32 cellular contexts compared by ENCODE assay signal in genomic region chr17:74448774-74449173, GRCh38. TPM values are rescaled to one million over a fixed set of nuclear protein-coding genes. Genes with fewer than 3 reads are reported as not detected.
DNase-seq lines count a peak whose midpoint lies in the region; ATAC-seq, FAIRE-seq and TF ChIP-seq lines count a peak whose summit lies in the region.
"Had no signal": no experiment of that assay in that cellular context is flagged by ENCODE, and none has a peak within 500 bp of the region (broad histone marks: within the 10 kb centered on the region; RNA-seq: fewer than 3 reads in every experiment).

No MANE protein-coding gene starts in this region.

- TF ChIP-seq CTCF in liver (IDR thresholded peaks at IDR 0.05; ENCODE audit: low read depth, low read length, missing input control) (no peak), HepG2 (CRISPR knock-in tag; IDR thresholded peaks at IDR 0.05) (no peak), right lobe of liver (IDR thresholded peaks at IDR 0.05) (no peak), testis (IDR thresholded peaks at IDR 0.05) (no peak)

- peaks cover 2% of the 10 kb centered on the region for H3K79me2 ChIP-seq in HepG2 (ENCODE audit: insufficient read depth, low read length)

- H3K27ac ChIP-seq in liver (ENCODE audit: low read depth in 1 of 2, low read length in 2 of 2) (peak overlapping the region; percentile 71 to 76), HepG2 (ENCODE audit: extremely low read length, insufficient read depth, low read length) (no peak overlapping the region), right lobe of liver (peak overlapping the region in 2 of 3 donors; percentile 57 to 99), testis (peak overlapping the region; percentile 72 to 85)
- H3K27ac ChIP-seq in CD4-positive, alpha-beta memory T cell (ENCODE audit: low read depth, low read length): no peak overlapping the region
- H3K27ac ChIP-seq: A549, epithelial cell of prostate, PC-9 had no signal

- TF ChIP-seq EP300 in HepG2 (IDR thresholded peaks at IDR 0.05; ENCODE audit: low read depth in 2 of 2, low read length in 2 of 2): no peak
- no peak for TF ChIP-seq EP300 in HepG2 (CRISPR knock-in tag; IDR thresholded peaks at IDR 0.05; ENCODE audit: borderline replicate concordance)

- no peak for TF ChIP-seq RAD21 in liver (IDR thresholded peaks at IDR 0.05)
- TF ChIP-seq RAD21 in HepG2 (CRISPR knock-in tag; IDR thresholded peaks at IDR 0.05): no peak

- no peak for FAIRE-seq in HepG2 (lab: Jason Lieb, UNC)
- FAIRE-seq: A549, H54, HTR-8/SVneo, urothelium cell line had no signal

- no peak overlapping the region for H3K4me2 ChIP-seq in HepG2 (ENCODE audit: low read depth, low read length)
- H3K4me2 ChIP-seq: A549, PC-9, smooth muscle cell had no signal

- in situ Hi-C loops in HepG2 (cut with HindIII; ENCODE audit: extremely low pct_ligation_motif_present, low pct_unique_long_range_greater_than_20kb): loop anchor here (25.0 kb wide), 2 partner anchors 661 to 1161 kb away; no protein-coding TSS in a partner anchor

- TF ChIP-seq POLR2A in HepG2 (IDR thresholded peaks at IDR 0.05; ENCODE audit: insufficient read depth in 1 of 2, low read depth in 2 of 2, low read length in 2 of 2) (no peak), right lobe of liver (IDR thresholded peaks at IDR 0.05) (no peak), testis (IDR thresholded peaks at IDR 0.05) (no peak)

- H3K27me3 ChIP-seq in liver (ENCODE audit: control insufficient read depth in 4 of 4, insufficient read depth in 4 of 4, low read length in 3 of 4) (no peaks in the 10 kb centered on the region), HepG2 (ENCODE audit: control insufficient read depth in 1 of 2, insufficient read depth in 2 of 2, low read length in 2 of 2) (no peaks in the 10 kb centered on the region), right lobe of liver (no peaks in the 10 kb centered on the region), testis (no peaks in the 10 kb centered on the region)
- H3K27me3 ChIP-seq in CD4-positive, alpha-beta memory T cell (ENCODE audit: insufficient read depth, low read length): no peaks in the 10 kb centered on the region
- H3K27me3 ChIP-seq: MG63 had no signal

- H3K9me3 ChIP-seq in liver (ENCODE audit: control insufficient read depth in 4 of 4, low read length in 3 of 4): no peaks in the 10 kb centered on the region
- H3K9me3 ChIP-seq in HepG2 (ENCODE audit: low read length): no peaks in the 10 kb centered on the region
- no peaks in the 10 kb centered on the region for H3K9me3 ChIP-seq in right lobe of liver
- H3K9me3 ChIP-seq in testis: no peaks in the 10 kb centered on the region
- H3K9me3 ChIP-seq in CD4-positive, alpha-beta memory T cell (ENCODE audit: control insufficient read depth in 1 of 2, low read length in 2 of 2): no peaks in the 10 kb centered on the region
- H3K9me3 ChIP-seq: A549, MG63 had no signal

- BruUV-seq in HepG2 (replicated peaks; lab: Mats Ljungman, UMichigan): no TSS peak

- no peak for ATAC-seq in HepG2
- no peak for ATAC-seq in right lobe of liver
- ATAC-seq in GM19467 (IDR thresholded peaks at IDR 0.05; ENCODE audit: unreplicated experiment): no peak
- no peak for ATAC-seq in activated CD8-positive, alpha-beta memory T cell treated with anti-CD3 and anti-CD28 coated beads, Interleukin-2, amount 10 ng/mL, durations not matched to agents 7 days and 5 days
- ATAC-seq: A549; activated T-cell treated with anti-CD3 and anti-CD28 coated beads, Interleukin-2, amount 50 U/mL, for 4 hours had no signal

- H3K4me3 ChIP-seq in liver (ENCODE audit: low read depth in 1 of 3, low read length in 3 of 3) (no peak overlapping the region), HepG2 (replicated peaks in 1 of 3; ENCODE audit: insufficient read depth in 1 of 3, low read depth in 2 of 3, low read length in 3 of 3) (no peak overlapping the region), right lobe of liver (no peak overlapping the region), testis (no peak overlapping the region)
- H3K4me3 ChIP-seq in CD4-positive, alpha-beta memory T cell (ENCODE audit: low read length in 2 of 2): no peak overlapping the region
- H3K4me3 ChIP-seq: A549, MG63, PC-9, smooth muscle cell had no signal

- no peaks in the 10 kb centered on the region; the same call in 1 of the 2 replicates for H4K20me1 ChIP-seq in HepG2 (ENCODE audit: insufficient read depth, low read length)

- DNase-seq in HepG2 (ENCODE audit: low spot score): no peak
- no peak for DNase-seq in right lobe of liver
- no peak for DNase-seq in testis
- no peak for DNase-seq in T1000 (lab: John Stamatoyannopoulos, UW)
- DNase-seq in activated CD8-positive, alpha-beta memory T cell treated with anti-CD3 and anti-CD28 coated beads, Interleukin-2, amount 10 ng/mL, durations not matched to agents 7 days and 5 days: no peak
- no peak for DNase-seq in CD4-positive, alpha-beta memory T cell
- DNase-seq: activated CD4-positive, alpha-beta T cell treated with anti-CD3 and anti-CD28 coated beads, Interleukin-2, amount 10 ng/mL, durations not matched to agents 7 days and 5 days; activated gamma-delta T cell treated with Interleukin-2 at 50 U/mL for 16 hours; activated T-cell treated with anti-CD3 and anti-CD28 coated beads, Interleukin-2, amount 50 U/mL, for 4 hours; DMS153; effector CD8-positive, alpha-beta T cell; GDM1; head of caudate nucleus; KG1; mesendoderm; MG63; NCI-H1105 treated with DMSO at 0.1 percent for 48 hours; NCI-H2029; NCI-H526; PC-9; SHP77 treated with DMSO at 0.1 percent for 48 hours; stimulated activated CD4-positive, alpha-beta T cell treated with anti-CD3 and anti-CD28 coated beads, Interleukin-2, amount 100 ng/mL, for 24 hours had no signal

- H3K27me3 Mint-ChIP-seq in activated CD8-positive, alpha-beta memory T cell treated with anti-CD3 and anti-CD28 coated beads, Interleukin-2, amount 10 ng/mL, durations not matched to agents 7 days and 5 days: peaks cover 15% of the 10 kb centered on the region
- no peaks in the 10 kb centered on the region for H3K27me3 Mint-ChIP-seq in CD4-positive, alpha-beta memory T cell
- H3K27me3 Mint-ChIP-seq: brain had no signal

- H3K4me1 Mint-ChIP-seq in activated CD8-positive, alpha-beta memory T cell treated with anti-CD3 and anti-CD28 coated beads, Interleukin-2, amount 10 ng/mL, durations not matched to agents 7 days and 5 days: peaks cover 24% of the 10 kb centered on the region
- H3K4me1 Mint-ChIP-seq in CD4-positive, alpha-beta memory T cell: peaks cover 5 to 17% (median 11%) of the 10 kb centered on the region in 4 donors

- POLR2A ChIA-PET in HepG2 (lab: Yijun Ruan, JAX): interaction anchor here (2.6 kb wide), 1 partner anchor 18 kb away, joined by 13 read pairs; no protein-coding TSS in a partner anchor
- POLR2A ChIA-PET in CD4-positive, alpha-beta memory T cell (lab: Charles Lee; ENCODE audit: partially characterized antibody): no interaction called here

- H3K4me3 Mint-ChIP-seq in activated CD8-positive, alpha-beta memory T cell treated with anti-CD3 and anti-CD28 coated beads, Interleukin-2, amount 10 ng/mL, durations not matched to agents 7 days and 5 days: no peak overlapping the region
- H3K4me3 Mint-ChIP-seq in CD4-positive, alpha-beta memory T cell: no peak overlapping the region
- H3K4me3 Mint-ChIP-seq: activated CD4-positive, alpha-beta T cell treated with anti-CD3 and anti-CD28 coated beads, Interleukin-2, amount 10 ng/mL, durations not matched to agents 7 days and 5 days; activated T-cell treated with anti-CD3 and anti-CD28 coated beads, Interleukin-2, amount 50 U/mL, for 4 hours; brain had no signal

- H3K27ac Mint-ChIP-seq in activated CD8-positive, alpha-beta memory T cell treated with anti-CD3 and anti-CD28 coated beads, Interleukin-2, amount 10 ng/mL, durations not matched to agents 7 days and 5 days: no peak overlapping the region
- H3K27ac Mint-ChIP-seq in CD4-positive, alpha-beta memory T cell: no peak overlapping the region
- H3K27ac Mint-ChIP-seq: activated CD4-positive, alpha-beta T cell treated with anti-CD3 and anti-CD28 coated beads, Interleukin-2, amount 10 ng/mL, durations not matched to agents 7 days and 5 days; brain had no signal

- H3K9ac ChIP-seq in liver (ENCODE audit: low read depth in 1 of 2, low read length in 2 of 2) (no peak overlapping the region), HepG2 (ENCODE audit: insufficient read depth, low read depth, low read length) (no peak overlapping the region)

- intact Hi-C loops in HepG2 (cut with micrococcal nuclease; ENCODE audit: unreplicated experiment): no loop called here
- intact Hi-C loops in right lobe of liver (cut with DNase I): no loop called here
- intact Hi-C loops in testis (cut with DNase I; ENCODE audit: low total_unique reads): no loop called here
- intact Hi-C loops in CD4-positive, alpha-beta memory T cell (cut with micrococcal nuclease): no loop called here

- WGBS in liver: 56% methylated on average over 8 of the region's 8 CpGs
- 87% methylated on average over 8 of the region's 8 CpGs for WGBS in HepG2 (ENCODE audit: low lambda C conversion rate)
- WGBS in right lobe of liver (ENCODE audit: insufficient coverage, low coverage, low lambda C conversion rate, missing lambda C conversion rate): 30% methylated on average over 6 of the region's 8 CpGs
- WGBS in testis, 2 donors: 68 to 86% methylated on average over 8 of the region's 8 CpGs

- H3K36me3 ChIP-seq in liver (ENCODE audit: control insufficient read depth in 4 of 4, insufficient read depth in 3 of 4, low read depth in 1 of 4, low read length in 3 of 4) (peaks cover 0 to 2% (median 0%) of the 10 kb centered on the region in 4 donors), HepG2 (replicated peaks in 1 of 2; ENCODE audit: control insufficient read depth in 1 of 2, insufficient read depth in 2 of 2, low read length in 2 of 2) (peaks cover 22 to 41% of the 10 kb centered on the region in 2 experiments), right lobe of liver (peaks cover 0 to 4% (median 0%) of the 10 kb centered on the region in 4 donors), testis (ENCODE audit: low read depth, missing control alignments) (no peaks in the 10 kb centered on the region)
- no peaks in the 10 kb centered on the region for H3K36me3 ChIP-seq in CD4-positive, alpha-beta memory T cell (ENCODE audit: insufficient read depth, low read length)
- H3K36me3 ChIP-seq: MG63 had no signal

- no peaks in the 10 kb centered on the region for H3K36me3 Mint-ChIP-seq in activated CD8-positive, alpha-beta memory T cell treated with anti-CD3 and anti-CD28 coated beads, Interleukin-2, amount 10 ng/mL, durations not matched to agents 7 days and 5 days
- H3K36me3 Mint-ChIP-seq in CD4-positive, alpha-beta memory T cell: no peaks in the 10 kb centered on the region

- no peak overlapping the region for H2AFZ ChIP-seq in HepG2 (ENCODE audit: low read length)
- H2AFZ ChIP-seq: PC-9 had no signal

- no peaks in the 10 kb centered on the region for H3K9me3 Mint-ChIP-seq in activated CD8-positive, alpha-beta memory T cell treated with anti-CD3 and anti-CD28 coated beads, Interleukin-2, amount 10 ng/mL, durations not matched to agents 7 days and 5 days (ENCODE audit: low read depth)
- H3K9me3 Mint-ChIP-seq in CD4-positive, alpha-beta memory T cell: no peaks in the 10 kb centered on the region
- H3K9me3 Mint-ChIP-seq: activated CD4-positive, alpha-beta T cell treated with anti-CD3 and anti-CD28 coated beads, Interleukin-2, amount 10 ng/mL, durations not matched to agents 7 days and 5 days; activated T-cell treated with anti-CD3 and anti-CD28 coated beads, Interleukin-2, amount 50 U/mL, for 4 hours; brain had no signal

- CTCF ChIA-PET in HepG2 (lab: Yijun Ruan, JAX; ENCODE audit: low intra/inter-chr PET ratio, low total read pairs): no interaction called here
- CTCF ChIA-PET in activated CD8-positive, alpha-beta memory T cell treated with anti-CD3 and anti-CD28 coated beads, Interleukin-2, amount 10 ng/mL, durations not matched to agents 7 days and 5 days (lab: Charles Lee): interaction anchor here (1.8 to 2.1 kb wide), 3 partner anchors 9 to 80 kb away, joined by 4 to 10 read pairs (median 5); no protein-coding TSS in a partner anchor
- CTCF ChIA-PET in CD4-positive, alpha-beta memory T cell (lab: Charles Lee; ENCODE audit: partially characterized antibody): interaction anchor here (1.9 to 2.0 kb wide), 2 partner anchors 9 to 81 kb away, joined by 8 read pairs; no protein-coding TSS in a partner anchor

- peaks cover 28 to 92% (median 82%) of the 10 kb centered on the region in 4 donors for H3K4me1 ChIP-seq in liver (ENCODE audit: control insufficient read depth in 4 of 4, insufficient read depth in 4 of 4, low read length in 3 of 4)
- peaks cover 32% of the 10 kb centered on the region for H3K4me1 ChIP-seq in HepG2 (ENCODE audit: insufficient read depth, low read length)
- H3K4me1 ChIP-seq in right lobe of liver: peaks cover 0 to 95% (median 45%) of the 10 kb centered on the region in 4 donors
- H3K4me1 ChIP-seq in testis: peaks cover 57% of the 10 kb centered on the region
- peaks cover 18% of the 10 kb centered on the region for H3K4me1 ChIP-seq in CD4-positive, alpha-beta memory T cell (ENCODE audit: insufficient read depth, low read length)

RNA-seq across cellular contexts. Expression of gene GPRC5C, which starts 16.9 kb away (rescaled TPM):
- total RNA-seq in liver (10 to 100 TPM; 34.2 to 86.3 TPM), HepG2 (2016; rRNA removed; fragmentation: Illumina TruSeq; extraction: Trizol) (44.8 and 85.6 TPM in 2 replicates), right lobe of liver (100 to 1,000 TPM; 120 to 215 (median 131) TPM), testis (10 to 100 TPM in 1 of 2 donors, 1 to 10 TPM in 1; 6.8 to 19.0 TPM)
- polyA plus RNA-seq in liver (100 to 1,000 TPM; 153 to 195 TPM), HepG2 (2011; rRNA removed) (300 and 407 TPM in 2 replicates), testis (ENCODE audit: insufficient read depth, low read depth, low replicate concordance) (14.1 TPM)
- 30.8 and 32.3 TPM in 2 replicates for total RNA-seq in HepG2 (2016; cell fraction: cytosol; rRNA removed; fragmentation: Illumina TruSeq; extraction: Trizol; ENCODE audit: low read depth)
- total RNA-seq in HepG2 (2016; cell fraction: insoluble cytoplasmic fraction; rRNA removed; fragmentation: Illumina TruSeq; extraction: Trizol): 41.2 and 86.3 TPM in 2 replicates
- 50.5 and 55.5 TPM in 2 replicates for total RNA-seq in HepG2 (2016; cell fraction: membrane; rRNA removed; fragmentation: Illumina TruSeq; extraction: Trizol)
- 73.7 and 80.6 TPM in 2 replicates for total RNA-seq in HepG2 (2016; cell fraction: nucleus; rRNA removed; fragmentation: Illumina TruSeq; extraction: Trizol)
- polyA plus RNA-seq in HepG2 (2011; cell fraction: cytosol; rRNA removed): 276 and 424 TPM in 2 replicates
- 354 and 357 TPM in 2 replicates for polyA plus RNA-seq in HepG2 (2011; cell fraction: nucleus; rRNA removed)
- polyA plus RNA-seq in HepG2 (2012): 111 and 131 TPM in 2 replicates
- polyA plus RNA-seq in HepG2 (2016; cell fraction: cytosol; fragmentation: Illumina TruSeq; extraction: Trizol; ENCODE audit: low read depth): 29.5 and 34.4 TPM in 2 replicates
- polyA plus RNA-seq in HepG2 (2016; cell fraction: insoluble cytoplasmic fraction; fragmentation: Illumina TruSeq; extraction: Trizol; ENCODE audit: low read depth): 42.9 and 43.8 TPM in 2 replicates
- 36.0 and 48.1 TPM in 2 replicates for polyA plus RNA-seq in HepG2 (2016; cell fraction: membrane; fragmentation: Illumina TruSeq; extraction: Trizol; ENCODE audit: low read depth)
- 131 and 142 TPM in 2 replicates for polyA plus RNA-seq in HepG2 (2016; cell fraction: nucleus; fragmentation: Illumina TruSeq; extraction: Trizol; ENCODE audit: insufficient read depth, low read depth)
- polyA minus RNA-seq in HepG2 (2011; rRNA and poly(A)+ RNA removed; ENCODE audit: low replicate concordance): 39.8 and 712 TPM in 2 replicates
- polyA minus RNA-seq in HepG2 (2011; cell fraction: cytosol; rRNA and poly(A)+ RNA removed): 209 and 211 TPM in 2 replicates
- polyA minus RNA-seq in HepG2 (2011; cell fraction: nucleus; rRNA and poly(A)+ RNA removed): 108 and 116 TPM in 2 replicates
- total RNA-seq in activated CD8-positive, alpha-beta memory T cell treated with anti-CD3 and anti-CD28 coated beads, Interleukin-2, amount 10 ng/mL, durations not matched to agents 7 days and 5 days: not detected
- total RNA-seq in CD4-positive, alpha-beta memory T cell: not detected
- not detected for polyA plus RNA-seq in CD4-positive, alpha-beta memory T cell
- total RNA-seq: activated CD4-positive, alpha-beta T cell treated with anti-CD3 and anti-CD28 coated beads, Interleukin-2, amount 10 ng/mL, durations not matched to agents 7 days and 5 days; pulmonary artery endothelial cell had no signal

RNA-seq across cellular contexts. Expression of gene CD300A, which starts 17.7 kb away (rescaled TPM):
- total RNA-seq in liver (10 to 100 TPM in 1 of 2 donors, 1 to 10 TPM in 1; 9.0 to 11.5 TPM), HepG2 (2016; rRNA removed; fragmentation: Illumina TruSeq; extraction: Trizol) (not detected in 2 replicates), right lobe of liver (10 to 100 TPM in 1 of 6 experiments, 1 to 10 TPM in 5; 4.8 to 16.6 (median 6.6) TPM), testis (1 to 10 TPM; 2.0 to 2.4 TPM)
- polyA plus RNA-seq in liver (1 to 10 TPM; 2.2 to 7.0 TPM), HepG2 (2011; rRNA removed) (0.39 TPM in 1 of 2 replicates, not detected in the other), testis (ENCODE audit: insufficient read depth, low read depth, low replicate concordance) (3.7 TPM)
- total RNA-seq in HepG2 (2016; cell fraction: cytosol; rRNA removed; fragmentation: Illumina TruSeq; extraction: Trizol; ENCODE audit: low read depth): not detected in 2 replicates
- total RNA-seq in HepG2 (2016; cell fraction: insoluble cytoplasmic fraction; rRNA removed; fragmentation: Illumina TruSeq; extraction: Trizol): not detected in 2 replicates
- total RNA-seq in HepG2 (2016; cell fraction: membrane; rRNA removed; fragmentation: Illumina TruSeq; extraction: Trizol): not detected in 2 replicates
- total RNA-seq in HepG2 (2016; cell fraction: nucleus; rRNA removed; fragmentation: Illumina TruSeq; extraction: Trizol): not detected in 2 replicates
- 0.09 and 0.14 TPM in 2 replicates for polyA plus RNA-seq in HepG2 (2011; cell fraction: cytosol; rRNA removed)
- polyA plus RNA-seq in HepG2 (2011; cell fraction: nucleus; rRNA removed): 0.14 and 0.23 TPM in 2 replicates
- polyA plus RNA-seq in HepG2 (2012): 0.11 and 0.19 TPM in 2 replicates
- not detected in 2 replicates for polyA plus RNA-seq in HepG2 (2016; cell fraction: cytosol; fragmentation: Illumina TruSeq; extraction: Trizol; ENCODE audit: low read depth)
- polyA plus RNA-seq in HepG2 (2016; cell fraction: insoluble cytoplasmic fraction; fragmentation: Illumina TruSeq; extraction: Trizol; ENCODE audit: low read depth): not detected in 2 replicates
- polyA plus RNA-seq in HepG2 (2016; cell fraction: membrane; fragmentation: Illumina TruSeq; extraction: Trizol; ENCODE audit: low read depth): not detected in 2 replicates
- polyA plus RNA-seq in HepG2 (2016; cell fraction: nucleus; fragmentation: Illumina TruSeq; extraction: Trizol; ENCODE audit: insufficient read depth, low read depth): not detected in 2 replicates
- not detected in 2 replicates for polyA minus RNA-seq in HepG2 (2011; rRNA and poly(A)+ RNA removed; ENCODE audit: low replicate concordance)
- polyA minus RNA-seq in HepG2 (2011; cell fraction: cytosol; rRNA and poly(A)+ RNA removed): not detected in 2 replicates
- polyA minus RNA-seq in HepG2 (2011; cell fraction: nucleus; rRNA and poly(A)+ RNA removed): not detected in 2 replicates
- total RNA-seq in activated CD8-positive, alpha-beta memory T cell treated with anti-CD3 and anti-CD28 coated beads, Interleukin-2, amount 10 ng/mL, durations not matched to agents 7 days and 5 days: 10 to 100 TPM in 1 of 2 experiments, 1 to 10 TPM in 1; 2.0 to 15.8 TPM
- total RNA-seq in CD4-positive, alpha-beta memory T cell: 10 to 100 TPM; 27.6 to 28.8 TPM
- 10 to 100 TPM; 38.7 to 51.4 TPM for polyA plus RNA-seq in CD4-positive, alpha-beta memory T cell
- total RNA-seq: PC-9, pulmonary artery endothelial cell, smooth muscle cell had no signal
- polyA plus RNA-seq: A549, smooth muscle cell had no signal

Comparison
In these comparisons a context has a peak if more than half of its experiments do, and no peak if none do; other contexts are left out.
1. H3K27ac ChIP-seq: peak in liver (2 of 2), right lobe of liver (2 of 3) and testis (2 of 2); none in HepG2 (single experiment) and CD4-positive, alpha-beta memory T cell (single experiment).
2. RNA of gene GPRC5C, which starts 16.9 kb away (total RNA-seq): 120 to 215 TPM in right lobe of liver, 34.2 to 86.3 TPM in liver, 30.8 to 86.3 TPM in HepG2 and 6.8 to 19.0 TPM in testis; not detected in CD4-positive, alpha-beta memory T cell and not detected in activated CD8-positive, alpha-beta memory T cell treated with anti-CD3 and anti-CD28 coated beads, Interleukin-2, amount 10 ng/mL, durations not matched to agents 7 days and 5 days; every median in the first group is over 4 times any median in the second.